25 cellular contexts compared by ENCODE assay signal in the genomic region with DNA sequence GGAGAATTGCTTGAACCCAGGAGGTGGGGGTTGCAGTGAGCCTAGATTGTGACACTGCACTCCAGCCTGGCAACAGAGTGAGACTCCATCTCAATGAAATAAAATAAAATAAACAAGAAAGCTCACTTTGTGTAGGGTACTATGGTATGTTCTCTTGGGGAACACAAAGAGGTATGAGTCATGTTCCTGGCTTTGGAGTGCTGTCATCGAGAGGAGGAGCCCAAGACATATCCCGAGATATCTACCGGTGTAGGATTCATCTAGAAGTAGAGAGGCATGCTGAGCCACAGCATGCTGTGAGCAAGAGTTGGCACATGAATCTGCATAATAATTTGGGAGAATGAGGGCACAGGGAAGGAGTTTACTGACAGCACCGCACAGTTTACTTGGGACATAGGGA.
DNase-seq lines count a peak whose midpoint lies in the region; ATAC-seq and TF ChIP-seq lines count a peak whose summit lies in the region.
"Had no signal": no experiment of that assay in that cellular context is flagged by ENCODE, and none has a peak within 500 bp of the region (broad histone marks: within the 10 kb centered on the region; RNA-seq: fewer than 3 reads in every experiment).

No MANE protein-coding gene starts in this region.

- TF ChIP-seq CTCF in MCF 10A (IDR thresholded peaks at IDR 0.05; ENCODE audit: unreplicated experiment): no peak
- TF ChIP-seq CTCF in breast epithelium (IDR thresholded peaks at IDR 0.05): no peak
- no peak for TF ChIP-seq CTCF in RWPE2 (IDR thresholded peaks at IDR 0.05; ENCODE audit: poor library complexity, severe bottlenecking)
- TF ChIP-seq CTCF in fibroblast of mammary gland (conservative IDR thresholded peaks at IDR 0.05; ENCODE audit: control insufficient read depth, insufficient read depth, low read depth, low read length): no peak
- no peak for TF ChIP-seq CTCF in CD4-positive, alpha-beta T cell (IDR thresholded peaks at IDR 0.05)
- no peak for TF ChIP-seq CTCF in sigmoid colon (IDR thresholded peaks at IDR 0.05)

- H3K27me3 ChIP-seq in breast epithelium (no peaks in the 10 kb centered on the region), RWPE2 (ENCODE audit: insufficient read depth, poor library complexity, severe bottlenecking) (no peaks in the 10 kb centered on the region), sigmoid colon (no peaks in the 10 kb centered on the region)
- H3K27me3 ChIP-seq in CD4-positive, alpha-beta T cell (ENCODE audit: control insufficient read depth, insufficient read depth, low read length): no peaks in the 10 kb centered on the region
- H3K27me3 ChIP-seq: colonic mucosa, spleen had no signal

- DNase-seq in MCF 10A (ENCODE audit: unreplicated experiment): peak; percentile 86
- no peak for DNase-seq in breast epithelium (ENCODE audit: low spot score in 2 of 2)
- DNase-seq in RWPE2 (ENCODE audit: low spot score): no peak
- DNase-seq in fibroblast of mammary gland (ENCODE audit: low read depth): peak; percentile 52
- DNase-seq in CD4-positive, alpha-beta T cell: no peak
- no peak for DNase-seq in GM03348 (ENCODE audit: low spot score)
- DNase-seq in sigmoid colon: no peak
- no peak for DNase-seq in stimulated activated naive CD4-positive, alpha-beta T cell (lab: John Stamatoyannopoulos, UW)
- DNase-seq: activated CD4-positive, alpha-beta T cell treated with anti-CD3 and anti-CD28 coated beads, Interleukin-2, amount 10 ng/mL, durations not matched to agents 24 days and 14 days; activated naive CD8-positive, alpha-beta T cell treated with anti-CD3 and anti-CD28 coated beads, Interleukin-2, amount 10 ng/mL, durations not matched to agents 7 days and 5 days; colonic mucosa; effector memory CD8-positive, alpha-beta T cell; KG1; naive thymus-derived CD4-positive, alpha-beta T cell; NCI-H1092; NCI-H1930; NCI-H774; OCI-M1; retina; spleen; stimulated activated CD4-positive, alpha-beta T cell treated with anti-CD3 and anti-CD28 coated beads, Interleukin-4, amount 100 ng/mL, for 24 hours; stimulated activated naive CD8-positive, alpha-beta T cell treated with anti-CD3 and anti-CD28 coated beads, Interleukin-15, Interleukin-2, amounts not matched to agents 100 U/mL and 50 U/mL, for 24 hours had no signal

- H3K4me1 ChIP-seq in breast epithelium: no peaks in the 10 kb centered on the region
- no peaks in the 10 kb centered on the region for H3K4me1 ChIP-seq in RWPE2 (ENCODE audit: insufficient read depth, poor library complexity, severe bottlenecking)
- no peaks in the 10 kb centered on the region for H3K4me1 ChIP-seq in sigmoid colon
- H3K4me1 ChIP-seq: colonic mucosa, spleen had no signal

- H3K27me3 Mint-ChIP-seq in MCF 10A (ENCODE audit: insufficient read depth, unreplicated experiment): no peaks in the 10 kb centered on the region
- no peaks in the 10 kb centered on the region for H3K27me3 Mint-ChIP-seq in CD4-positive, alpha-beta T cell
- H3K27me3 Mint-ChIP-seq: activated CD4-positive, alpha-beta T cell treated with anti-CD3 and anti-CD28 coated beads, Interleukin-2, amount 10 ng/mL, durations not matched to agents 24 days and 14 days; activated naive CD8-positive, alpha-beta T cell treated with anti-CD3 and anti-CD28 coated beads, Interleukin-2, amount 10 ng/mL, durations not matched to agents 7 days and 5 days; activated T-helper 17 cell treated with anti-CD3 and anti-CD28 coated beads, Interleukin-2, amount 50 U/mL, for 72 hours; effector memory CD8-positive, alpha-beta T cell had no signal

- no peaks in the 10 kb centered on the region for H3K9me3 ChIP-seq in breast epithelium
- H3K9me3 ChIP-seq in RWPE2 (ENCODE audit: severe bottlenecking): no peaks in the 10 kb centered on the region
- no peaks in the 10 kb centered on the region for H3K9me3 ChIP-seq in CD4-positive, alpha-beta T cell (ENCODE audit: control insufficient read depth, low read length)
- H3K9me3 ChIP-seq in sigmoid colon: no peaks in the 10 kb centered on the region
- H3K9me3 ChIP-seq: colonic mucosa, spleen had no signal

- peaks cover 25% of the 10 kb centered on the region for H3K4me1 Mint-ChIP-seq in MCF 10A (ENCODE audit: insufficient read depth, unreplicated experiment)
- no peaks in the 10 kb centered on the region for H3K4me1 Mint-ChIP-seq in CD4-positive, alpha-beta T cell (ENCODE audit: low read depth)
- H3K4me1 Mint-ChIP-seq: activated CD4-positive, alpha-beta T cell treated with anti-CD3 and anti-CD28 coated beads, Interleukin-2, amount 10 ng/mL, durations not matched to agents 24 days and 14 days; activated naive CD8-positive, alpha-beta T cell treated with anti-CD3 and anti-CD28 coated beads, Interleukin-2, amount 10 ng/mL, durations not matched to agents 7 days and 5 days; activated T-helper 17 cell treated with anti-CD3 and anti-CD28 coated beads, Interleukin-2, amount 50 U/mL, for 72 hours; naive thymus-derived CD4-positive, alpha-beta T cell had no signal

- no TSS peak for BruUV-seq in MCF 10A (replicated peaks; lab: Mats Ljungman, UMichigan)

- ATAC-seq in RWPE2 (ENCODE audit: low read depth): peak; percentile 91
- ATAC-seq in CD4-positive, alpha-beta T cell (ENCODE audit: poor library complexity): no peak
- ATAC-seq: activated T-helper 17 cell treated with anti-CD3 and anti-CD28 coated beads, Interleukin-2, amount 50 U/mL, for 72 hours; effector memory CD8-positive, alpha-beta T cell; HCT116; naive thymus-derived CD4-positive, alpha-beta T cell; stimulated activated naive CD8-positive, alpha-beta T cell treated with anti-CD3 and anti-CD28 coated beads, Interleukin-15, Interleukin-2, amounts not matched to agents 100 U/mL and 50 U/mL, for 24 hours had no signal

- TF ChIP-seq POLR2A in breast epithelium (IDR thresholded peaks at IDR 0.05) (no peak), sigmoid colon (IDR thresholded peaks at IDR 0.05) (no peak)

- H3K27ac Mint-ChIP-seq in MCF 10A (ENCODE audit: low read depth, unreplicated experiment): no peak overlapping the region
- H3K27ac Mint-ChIP-seq in CD4-positive, alpha-beta T cell: no peak overlapping the region
- H3K27ac Mint-ChIP-seq: activated CD4-positive, alpha-beta T cell treated with anti-CD3 and anti-CD28 coated beads, Interleukin-2, amount 10 ng/mL, durations not matched to agents 24 days and 14 days; activated naive CD8-positive, alpha-beta T cell treated with anti-CD3 and anti-CD28 coated beads, Interleukin-2, amount 10 ng/mL, durations not matched to agents 7 days and 5 days; activated T-helper 17 cell treated with anti-CD3 and anti-CD28 coated beads, Interleukin-2, amount 50 U/mL, for 72 hours; effector memory CD8-positive, alpha-beta T cell; naive thymus-derived CD4-positive, alpha-beta T cell; T-helper 1 cell treated with Interleukin-12 subunit alpha and Interleukin-12 subunit beta and Interleukin-4 antibody, amounts not matched to agents 30 μg/mL and 1 μg/mL, for 36 hours had no signal

- WGBS in sigmoid colon, 2 donors: 94 to 95% methylated on average over 4 of the region's 4 CpGs

- CTCF ChIA-PET in MCF 10A (lab: Yijun Ruan, JAX): interaction anchor here (0.6 to 1.1 kb wide), 3 partner anchors 9 to 14 kb away, joined by 3 to 4 read pairs (median 3); no protein-coding TSS in a partner anchor
- CTCF ChIA-PET in CD4-positive, alpha-beta T cell (lab: Charles Lee): no interaction called here

- peaks cover 5% of the 10 kb centered on the region for H3K9me3 Mint-ChIP-seq in MCF 10A (ENCODE audit: unreplicated experiment)
- H3K9me3 Mint-ChIP-seq in CD4-positive, alpha-beta T cell: peaks cover 2% of the 10 kb centered on the region
- H3K9me3 Mint-ChIP-seq: activated CD4-positive, alpha-beta T cell treated with anti-CD3 and anti-CD28 coated beads, Interleukin-2, amount 10 ng/mL, durations not matched to agents 24 days and 14 days; activated T-helper 17 cell treated with anti-CD3 and anti-CD28 coated beads, Interleukin-2, amount 50 U/mL, for 72 hours; T-helper 1 cell treated with Interleukin-12 subunit alpha and Interleukin-12 subunit beta and Interleukin-4 antibody, amounts not matched to agents 30 μg/mL and 1 μg/mL, for 36 hours had no signal

- H3K4me3 Mint-ChIP-seq in MCF 10A (ENCODE audit: unreplicated experiment): no peak overlapping the region
- H3K4me3 Mint-ChIP-seq in CD4-positive, alpha-beta T cell: no peak overlapping the region
- H3K4me3 Mint-ChIP-seq: activated CD4-positive, alpha-beta T cell treated with anti-CD3 and anti-CD28 coated beads, Interleukin-2, amount 10 ng/mL, durations not matched to agents 24 days and 14 days; activated naive CD8-positive, alpha-beta T cell treated with anti-CD3 and anti-CD28 coated beads, Interleukin-2, amount 10 ng/mL, durations not matched to agents 7 days and 5 days; activated T-helper 17 cell treated with anti-CD3 and anti-CD28 coated beads, Interleukin-2, amount 50 U/mL, for 72 hours; effector memory CD8-positive, alpha-beta T cell; naive thymus-derived CD4-positive, alpha-beta T cell; T-helper 1 cell treated with Interleukin-12 subunit alpha and Interleukin-12 subunit beta and Interleukin-4 antibody, amounts not matched to agents 30 μg/mL and 1 μg/mL, for 36 hours had no signal

- intact Hi-C loops in MCF 10A (cut with micrococcal nuclease): no loop called here
- intact Hi-C loops in breast epithelium (cut with DNase I; ENCODE audit: low total_unique reads): no loop called here
- intact Hi-C loops in CD4-positive, alpha-beta T cell (cut with DNase I, micrococcal nuclease): no loop called here
- intact Hi-C loops in sigmoid colon (cut with DNase I): no loop called here

- no peak overlapping the region for H3K4me3 ChIP-seq in breast epithelium
- no peak overlapping the region for H3K4me3 ChIP-seq in RWPE2 (ENCODE audit: severe bottlenecking)
- no peak overlapping the region for H3K4me3 ChIP-seq in fibroblast of mammary gland (ENCODE audit: control insufficient read depth, low read depth, low read length)
- H3K4me3 ChIP-seq in sigmoid colon: no peak overlapping the region
- H3K4me3 ChIP-seq: colonic mucosa, spleen had no signal

- no peaks in the 10 kb centered on the region for H3K36me3 ChIP-seq in breast epithelium
- no peaks in the 10 kb centered on the region for H3K36me3 ChIP-seq in RWPE2 (ENCODE audit: low read depth)
- H3K36me3 ChIP-seq in sigmoid colon: no peaks in the 10 kb centered on the region
- H3K36me3 ChIP-seq: colonic mucosa, spleen had no signal

- POLR2A ChIA-PET in MCF 10A (lab: Yijun Ruan, JAX): interaction anchor here (1.5 kb wide), 1 partner anchor 10 kb away, joined by 3 read pairs; no protein-coding TSS in a partner anchor
- POLR2A ChIA-PET in CD4-positive, alpha-beta T cell (lab: Charles Lee): no interaction called here

- TF ChIP-seq EP300 in sigmoid colon (IDR thresholded peaks at IDR 0.05): no peak

- H3K27ac ChIP-seq in breast epithelium (no peak overlapping the region), RWPE2 (ENCODE audit: poor library complexity, severe bottlenecking) (no peak overlapping the region), sigmoid colon (no peak overlapping the region)
- no peak overlapping the region for H3K27ac ChIP-seq in CD4-positive, alpha-beta T cell (ENCODE audit: low read depth, low read length)
- H3K27ac ChIP-seq: colonic mucosa, spleen had no signal

- no peaks in the 10 kb centered on the region for H3K36me3 Mint-ChIP-seq in MCF 10A (ENCODE audit: insufficient read depth, unreplicated experiment)
- no peaks in the 10 kb centered on the region for H3K36me3 Mint-ChIP-seq in CD4-positive, alpha-beta T cell (ENCODE audit: low read depth)
- H3K36me3 Mint-ChIP-seq: activated naive CD8-positive, alpha-beta T cell treated with anti-CD3 and anti-CD28 coated beads, Interleukin-2, amount 10 ng/mL, durations not matched to agents 7 days and 5 days; naive thymus-derived CD4-positive, alpha-beta T cell had no signal

Comparison
In these comparisons a context has a peak if more than half of its experiments do, and no peak if none do; other contexts are left out.
1. DNase-seq: peak in MCF 10A (single experiment) and fibroblast of mammary gland (single experiment); none in breast epithelium (0 of 2), RWPE2 (single experiment), CD4-positive, alpha-beta T cell (0 of 10), GM03348 (single experiment), sigmoid colon (single experiment) and stimulated activated naive CD4-positive, alpha-beta T cell (0 of 6).